Comparison of ENCODE assay signal across 8 cellular contexts in genomic region chr10:100364735-100365391, GRCh38. TPM values are rescaled to one million over a fixed set of nuclear protein-coding genes. Genes with fewer than 3 reads are reported as not detected.
DNase-seq lines count a peak whose midpoint lies in the region; ATAC-seq, FAIRE-seq and TF ChIP-seq lines count a peak whose summit lies in the region.

No MANE protein-coding gene starts in this region.

- H3K4me3 ChIP-seq in foreskin fibroblast (ENCODE audit: low read depth in 1 of 2, low read length in 2 of 2), result no peak overlapping the region

- FAIRE-seq in HTR-8/SVneo (lab: Jason Lieb, UNC) (no peak), frontal cortex (lab: Jason Lieb, UNC) (no peak)

- in situ Hi-C loops in SK-MEL-5 (cut with HindIII; ENCODE audit: low pct_unique_long_range_greater_than_20kb, low sequenced_read_pairs), result no loop called here

- DNase-seq in A172 (ENCODE audit: low spot score), result peak; percentile 99
- DNase-seq in HTR-8/SVneo (ENCODE audit: insufficient read length, low spot score), result peak; percentile 84
- peak; percentile 89 for DNase-seq in SK-MEL-5 (ENCODE audit: low read depth, low spot score)
- peak; percentile 87 for DNase-seq in foreskin fibroblast
- DNase-seq in pons (ENCODE audit: low spot score), result peak; percentile 75
- no peak for DNase-seq in NAMALWA (ENCODE audit: low spot score)
- no peak for DNase-seq in frontal cortex (ENCODE audit: low spot score in 2 of 2)

- TF ChIP-seq CTCF in foreskin fibroblast (IDR thresholded peaks at IDR 0.05; ENCODE audit: low read depth, low read length), result no peak

- ATAC-seq in HG03135 (IDR thresholded peaks at IDR 0.05; ENCODE audit: unreplicated experiment), result no peak

RNA-seq across cellular contexts. Expression of gene SCD, which starts 17.8 kb away (rescaled TPM):
- total RNA-seq in A172 (2014; rRNA removed; shearing (Covaris generic)), result 249 and 398 TPM in 2 replicates
- total RNA-seq in SK-MEL-5 (2014; rRNA removed; shearing (Covaris generic)), result 867 and 870 TPM in 2 replicates
- 512 and 677 TPM in 2 replicates for polyA plus RNA-seq in SK-MEL-5 (2015; cell fraction: cytosol; rRNA removed)
- 140 and 171 TPM in 2 replicates for polyA plus RNA-seq in SK-MEL-5 (2015; cell fraction: nucleus; rRNA removed)
- 135 TPM for total RNA-seq in frontal cortex

RNA-seq across cellular contexts. Expression of gene PKD2L1, which starts 34.8 kb away (rescaled TPM):
- not detected in 2 replicates for total RNA-seq in A172 (2014; rRNA removed; shearing (Covaris generic))
- total RNA-seq in SK-MEL-5 (2014; rRNA removed; shearing (Covaris generic)), result not detected in 2 replicates
- polyA plus RNA-seq in SK-MEL-5 (2015; cell fraction: cytosol; rRNA removed), result not detected in 2 replicates
- polyA plus RNA-seq in SK-MEL-5 (2015; cell fraction: nucleus; rRNA removed), result 0.12 TPM in 1 of 2 replicates, not detected in the other
- not detected for total RNA-seq in frontal cortex

Comparison
In these comparisons a context has a peak if more than half of its experiments do, and no peak if none do; other contexts are left out.
1. DNase-seq: peak in A172 (single experiment), HTR-8/SVneo (single experiment), SK-MEL-5 (single experiment), foreskin fibroblast (2 of 2) and pons (single experiment); none in NAMALWA (single experiment) and frontal cortex (0 of 2).